ENCODE assay signal across 8 cellular contexts in the genomic region with DNA sequence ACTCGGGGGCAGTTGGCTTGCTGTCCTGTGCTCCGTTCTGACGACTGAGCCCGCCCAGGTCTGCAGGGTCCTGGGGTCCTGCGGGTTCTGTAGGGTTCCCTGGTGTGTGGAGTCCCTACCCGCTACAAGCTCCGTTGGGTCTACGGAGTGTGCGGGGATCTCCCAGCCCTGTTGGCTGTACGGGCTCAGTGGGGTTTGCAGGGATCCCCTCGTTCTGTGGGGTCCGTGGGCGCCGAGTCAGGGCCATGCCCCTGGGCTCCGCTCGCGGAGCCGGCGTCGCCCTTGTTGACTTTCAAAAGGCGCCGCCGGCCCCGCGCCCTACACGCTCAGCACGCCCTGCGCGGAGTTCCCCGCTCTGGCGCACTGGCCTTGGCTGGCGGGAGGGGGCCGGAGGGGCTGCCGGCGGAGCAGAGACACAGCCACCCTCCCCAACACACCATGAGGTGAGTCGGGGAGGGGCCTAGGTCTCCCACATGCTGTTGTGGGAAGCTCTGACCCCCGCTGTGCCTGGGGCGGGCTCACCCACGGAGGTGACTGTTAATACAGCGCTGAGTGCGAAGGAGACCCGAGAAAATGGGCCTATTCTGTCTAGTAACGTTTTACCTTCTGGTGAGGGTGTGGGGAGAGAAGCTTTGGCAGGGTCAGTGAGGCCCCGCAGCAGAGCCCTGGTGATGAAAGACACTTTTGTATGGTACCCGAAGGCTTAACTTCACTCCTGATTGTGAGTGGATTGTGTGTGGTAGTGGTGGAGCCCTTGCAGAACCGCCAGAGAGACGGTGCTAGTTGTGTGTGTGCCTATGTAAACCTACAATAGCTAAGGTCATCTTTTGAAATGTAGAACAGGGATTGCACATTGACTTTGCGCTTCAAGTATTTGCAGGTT.
DNase-seq lines count a peak whose midpoint lies in the region; ATAC-seq lines count a peak whose summit lies in the region.

No MANE protein-coding gene starts in this region.

- H3K27me3 ChIP-seq in endocrine pancreas (ENCODE audit: control insufficient read depth, insufficient read depth, low read length), result no peaks in the 10 kb centered on the region

- no peaks in the 10 kb centered on the region for H3K36me3 ChIP-seq in endocrine pancreas (ENCODE audit: control insufficient read depth, insufficient read depth, low read length)

- H3K9me3 ChIP-seq in endocrine pancreas (ENCODE audit: control insufficient read depth, low read length), result no peaks in the 10 kb centered on the region

- peak; percentile 24 for DNase-seq in Ammon's horn (ENCODE audit: low spot score)
- DNase-seq in activated CD8-positive, alpha-beta memory T cell treated with anti-CD3 and anti-CD28 coated beads for 24 hours, result peak; percentile 80
- peak; percentile 39 for DNase-seq in midbrain (lab: John Stamatoyannopoulos, UW)
- peak; percentile 51 to 60 for DNase-seq in stimulated activated CD8-positive, alpha-beta memory T cell treated with anti-CD3 and anti-CD28 coated beads, Interleukin-2, amount 100 ng/mL, for 48 hours (ENCODE audit: low read depth in 2 of 2)
- no peak for DNase-seq in NCI-H524 (lab: John Stamatoyannopoulos, UW)

- peak overlapping the region; percentile 45 for H3K4me3 ChIP-seq in endocrine pancreas (ENCODE audit: control insufficient read depth, insufficient read depth, low read length)

- H3K4me1 ChIP-seq in endocrine pancreas (ENCODE audit: control insufficient read depth, insufficient read depth, low read length), result peaks cover 9% of the 10 kb centered on the region

- peak; percentile 77 for ATAC-seq in GM19438 (IDR thresholded peaks at IDR 0.05; ENCODE audit: low read depth, unreplicated experiment)
- ATAC-seq in HG03521 (IDR thresholded peaks at IDR 0.05; ENCODE audit: unreplicated experiment), result peak; percentile 70

- peak overlapping the region; percentile 72 for H3K9ac ChIP-seq in endocrine pancreas (ENCODE audit: control insufficient read depth, insufficient read depth, low read length)

Comparison
In these comparisons a context has a peak if more than half of its experiments do, and no peak if none do; other contexts are left out.
1. DNase-seq: peak in Ammon's horn (single experiment), activated CD8-positive, alpha-beta memory T cell treated with anti-CD3 and anti-CD28 coated beads for 24 hours (single experiment), midbrain (single experiment) and stimulated activated CD8-positive, alpha-beta memory T cell treated with anti-CD3 and anti-CD28 coated beads, Interleukin-2, amount 100 ng/mL, for 48 hours (2 of 2); none in NCI-H524 (0 of 2).